25 cellular contexts compared by ENCODE assay signal in the genomic region with DNA sequence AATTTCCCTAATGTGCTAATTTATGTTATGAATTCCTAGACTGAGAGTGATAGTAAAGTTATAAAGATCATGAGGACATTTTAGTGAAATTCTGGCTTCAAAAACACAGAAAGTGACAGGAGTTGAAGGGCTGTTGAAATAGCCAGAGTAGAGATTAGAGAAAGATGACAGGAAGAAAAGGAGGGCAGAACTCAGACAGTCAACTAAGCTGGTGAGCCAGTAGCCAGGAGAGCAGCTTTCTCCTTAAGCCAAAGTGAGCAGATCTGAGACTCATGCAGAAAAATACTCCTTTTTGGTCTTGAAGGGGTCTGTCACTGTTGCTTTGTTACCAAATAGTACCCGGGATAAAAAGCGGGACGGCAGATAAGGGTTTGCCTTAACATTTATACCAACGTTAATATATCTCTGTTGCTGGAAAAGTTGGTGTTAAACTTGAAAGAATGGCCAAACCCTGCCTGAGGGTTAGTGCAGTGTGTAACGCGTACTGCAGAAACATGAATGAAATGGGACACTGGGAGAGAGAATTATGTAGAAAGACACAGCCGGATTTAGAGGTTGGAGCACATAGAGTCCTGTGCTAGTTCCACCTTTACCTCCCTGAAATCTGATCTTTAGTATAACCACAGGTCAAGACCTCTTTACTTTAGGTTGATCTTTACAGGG. TPM values are rescaled to one million over a fixed set of nuclear protein-coding genes. Genes with fewer than 3 reads are reported as not detected.
DNase-seq lines count a peak whose midpoint lies in the region; ATAC-seq and TF ChIP-seq lines count a peak whose summit lies in the region.
"Had no signal": no experiment of that assay in that cellular context is flagged by ENCODE, and none has a peak within 500 bp of the region (broad histone marks: within the 10 kb centered on the region; RNA-seq: fewer than 3 reads in every experiment).

No MANE protein-coding gene starts in this region.

- H3K36me3 Mint-ChIP-seq in osteocyte (ENCODE audit: unreplicated experiment): peaks cover 3% of the 10 kb centered on the region
- H3K36me3 Mint-ChIP-seq in stimulated activated effector memory CD8-positive, alpha-beta T cell treated with anti-CD3 and anti-CD28 coated beads, Interleukin-12 subunit alpha, Interleukin-12 subunit beta, amount 100 ng/mL, for 72 hours: peaks cover 12% of the 10 kb centered on the region

- H3K36me3 ChIP-seq in heart left ventricle: peaks cover 0 to 16% (median 4%) of the 10 kb centered on the region in 9 donors
- H3K36me3 ChIP-seq in mucosa of descending colon (ENCODE audit: low read depth): no peaks in the 10 kb centered on the region
- H3K36me3 ChIP-seq: suprapubic skin had no signal

- peak; percentile 32 for ATAC-seq in Right ventricle myocardium superior (ENCODE audit: poor library complexity)
- ATAC-seq in heart left ventricle: no peak
- ATAC-seq in mucosa of descending colon: no peak
- no peak for ATAC-seq in GM21576 (IDR thresholded peaks at IDR 0.05; ENCODE audit: unreplicated experiment)
- ATAC-seq in HG02938 (IDR thresholded peaks at IDR 0.05; ENCODE audit: unreplicated experiment): no peak
- no peak for ATAC-seq in stimulated activated effector memory CD8-positive, alpha-beta T cell treated with anti-CD3 and anti-CD28 coated beads, Interleukin-12 subunit alpha, Interleukin-12 subunit beta, amount 100 ng/mL, for 72 hours
- ATAC-seq: activated T-cell treated with anti-CD3 and anti-CD28 coated beads, Interleukin-2, amount 50 U/mL, for 4 hours; lower lobe of right lung had no signal

- H3K4me1 Mint-ChIP-seq in osteocyte (ENCODE audit: unreplicated experiment): peaks cover 19% of the 10 kb centered on the region
- H3K4me1 Mint-ChIP-seq in stimulated activated effector memory CD8-positive, alpha-beta T cell treated with anti-CD3 and anti-CD28 coated beads, Interleukin-12 subunit alpha, Interleukin-12 subunit beta, amount 100 ng/mL, for 72 hours: peaks cover 15% of the 10 kb centered on the region

- TF ChIP-seq CTCF in heart left ventricle (IDR thresholded peaks at IDR 0.05): no peak
- no peak for TF ChIP-seq CTCF in osteocyte (IDR thresholded peaks at IDR 0.05)
- no peak for TF ChIP-seq CTCF in mucosa of descending colon (IDR thresholded peaks at IDR 0.05)

- no peak for DNase-seq in Right ventricle myocardium superior
- no peak for DNase-seq in heart left ventricle
- no peak for DNase-seq in osteocyte (ENCODE audit: extremely low spot score, unreplicated experiment)
- no peak for DNase-seq in mucosa of descending colon
- no peak for DNase-seq in stimulated activated effector memory CD8-positive, alpha-beta T cell treated with anti-CD3 and anti-CD28 coated beads, Interleukin-12 subunit alpha, Interleukin-12 subunit beta, amount 100 ng/mL, for 72 hours (ENCODE audit: low spot score in 2 of 2)
- DNase-seq: 8988T; activated CD4-positive, alpha-beta T cell treated with anti-CD3 and anti-CD28 coated beads for 4 hours; activated naive CD4-positive, alpha-beta T cell treated with anti-CD3 and anti-CD28 coated beads for 36 hours; activated T-cell treated with anti-CD3 and anti-CD28 coated beads, Interleukin-2, amount 50 U/mL, for 4 hours; CD8-positive, alpha-beta memory T cell; DMS153; kidney; lower lobe of right lung; NCI-H1417 treated with DMSO at 0.1 percent for 48 hours; NK-92 treated with Interleukin-12 subunit alpha and Interleukin-12 subunit beta, amount 100 ng/mL, for 24 hours; SK-N-SH; stimulated activated CD4-positive, alpha-beta T cell treated with anti-CD3 and anti-CD28 coated beads, Interleukin-1b, Interleukin-23, amount 100 ng/mL, for 48 hours; T-helper 2 cell had no signal

- no peak for TF ChIP-seq POLR2A in heart left ventricle (IDR thresholded peaks at IDR 0.05)

- intact Hi-C loops in Right ventricle myocardium superior (cut with DNase I) (no loop called here), heart left ventricle (cut with DNase I) (no loop called here), mucosa of descending colon (cut with DNase I, micrococcal nuclease) (no loop called here)

- peak overlapping the region; percentile 36 for H3K27ac Mint-ChIP-seq in osteocyte (ENCODE audit: unreplicated experiment)
- H3K27ac Mint-ChIP-seq in stimulated activated effector memory CD8-positive, alpha-beta T cell treated with anti-CD3 and anti-CD28 coated beads, Interleukin-12 subunit alpha, Interleukin-12 subunit beta, amount 100 ng/mL, for 72 hours: no peak overlapping the region
- H3K27ac Mint-ChIP-seq: activated naive CD4-positive, alpha-beta T cell treated with anti-CD3 and anti-CD28 coated beads for 36 hours; dendritic cell treated with granulocyte-macrophage colony-stimulating factor and Interleukin-4, amounts not matched to agents 40 ng/mL and 50 ng/mL, for 4 days; IgD-negative memory B cell had no signal

- H3K27ac ChIP-seq in heart left ventricle (peak overlapping the region in 1 of 12 donors; percentile 7), cingulate gyrus (ENCODE audit: low read depth, low read length) (peak overlapping the region; percentile 87)
- H3K27ac ChIP-seq: lower lobe of right lung, skin epidermis, suprapubic skin had no signal

- no peaks in the 10 kb centered on the region for H3K9me3 ChIP-seq in heart left ventricle
- H3K9me3 ChIP-seq in mucosa of descending colon: no peaks in the 10 kb centered on the region
- H3K9me3 ChIP-seq: lower lobe of right lung, SK-N-SH, suprapubic skin had no signal

- no peak overlapping the region for H3K4me3 Mint-ChIP-seq in osteocyte (ENCODE audit: unreplicated experiment)
- H3K4me3 Mint-ChIP-seq in stimulated activated effector memory CD8-positive, alpha-beta T cell treated with anti-CD3 and anti-CD28 coated beads, Interleukin-12 subunit alpha, Interleukin-12 subunit beta, amount 100 ng/mL, for 72 hours: no peak overlapping the region
- H3K4me3 Mint-ChIP-seq: activated naive CD4-positive, alpha-beta T cell treated with anti-CD3 and anti-CD28 coated beads for 36 hours; activated T-cell treated with anti-CD3 and anti-CD28 coated beads, Interleukin-2, amount 50 U/mL, for 4 hours; CD8-positive, alpha-beta memory T cell; dendritic cell treated with granulocyte-macrophage colony-stimulating factor and Interleukin-4, amounts not matched to agents 40 ng/mL and 50 ng/mL, for 4 days; IgD-negative memory B cell had no signal

- H3K4me1 ChIP-seq in heart left ventricle (peaks cover 0 to 65% (median 19%) of the 10 kb centered on the region in 12 donors), mucosa of descending colon (ENCODE audit: low read depth) (peaks cover 33% of the 10 kb centered on the region)

- 59 to 73% (median 65%) methylated on average over 7 of the region's 7 CpGs for WGBS in heart left ventricle, 4 donors

- H3K4me3 ChIP-seq in heart left ventricle: no peak overlapping the region
- no peak overlapping the region for H3K4me3 ChIP-seq in mucosa of descending colon
- H3K4me3 ChIP-seq: lower lobe of right lung, skin epidermis, suprapubic skin had no signal

- no peaks in the 10 kb centered on the region for H3K9me3 Mint-ChIP-seq in osteocyte (ENCODE audit: unreplicated experiment)
- H3K9me3 Mint-ChIP-seq in stimulated activated effector memory CD8-positive, alpha-beta T cell treated with anti-CD3 and anti-CD28 coated beads, Interleukin-12 subunit alpha, Interleukin-12 subunit beta, amount 100 ng/mL, for 72 hours: no peaks in the 10 kb centered on the region
- H3K9me3 Mint-ChIP-seq: activated naive CD4-positive, alpha-beta T cell treated with anti-CD3 and anti-CD28 coated beads for 36 hours; activated T-cell treated with anti-CD3 and anti-CD28 coated beads, Interleukin-2, amount 50 U/mL, for 4 hours; CD8-positive, alpha-beta memory T cell; dendritic cell treated with granulocyte-macrophage colony-stimulating factor and Interleukin-4, amounts not matched to agents 40 ng/mL and 50 ng/mL, for 4 days; IgD-negative memory B cell had no signal

- no peaks in the 10 kb centered on the region for H3K27me3 ChIP-seq in heart left ventricle
- H3K27me3 ChIP-seq: suprapubic skin had no signal

- H3K27me3 Mint-ChIP-seq in osteocyte (ENCODE audit: unreplicated experiment): no peaks in the 10 kb centered on the region
- H3K27me3 Mint-ChIP-seq: CD8-positive, alpha-beta memory T cell; dendritic cell treated with granulocyte-macrophage colony-stimulating factor and Interleukin-4, amounts not matched to agents 40 ng/mL and 50 ng/mL, for 4 days; IgD-negative memory B cell had no signal

RNA-seq across cellular contexts. Expression of gene AHCYL1, which starts 12.8 kb away (rescaled TPM):
- total RNA-seq in Right ventricle myocardium superior (39.8 TPM), heart left ventricle (10 to 100 TPM; 31.1 to 56.7 (median 48.7) TPM), osteocyte (77.0 and 79.3 TPM in 2 replicates), mucosa of descending colon (100 to 1,000 TPM in 1 of 3 donors, 10 to 100 TPM in 2; 87.5 to 116 (median 87.8) TPM)
- 10 to 100 TPM; 23.8 to 37.2 TPM for polyA plus RNA-seq in heart left ventricle

RNA-seq across cellular contexts. Expression of gene STRIP1, which starts 37.1 kb away (rescaled TPM):
- 16.2 TPM for total RNA-seq in Right ventricle myocardium superior
- total RNA-seq in heart left ventricle: 10 to 100 TPM; 14.7 to 22.8 (median 19.2) TPM
- 10 to 100 TPM in 1 of 2 donors, 1 to 10 TPM in 1; 7.8 to 14.9 TPM for polyA plus RNA-seq in heart left ventricle
- total RNA-seq in osteocyte: 55.7 and 55.8 TPM in 2 replicates
- 10 to 100 TPM; 36.6 to 54.8 (median 43.4) TPM for total RNA-seq in mucosa of descending colon
